20 cellular contexts compared by ENCODE assay signal in the genomic region with DNA sequence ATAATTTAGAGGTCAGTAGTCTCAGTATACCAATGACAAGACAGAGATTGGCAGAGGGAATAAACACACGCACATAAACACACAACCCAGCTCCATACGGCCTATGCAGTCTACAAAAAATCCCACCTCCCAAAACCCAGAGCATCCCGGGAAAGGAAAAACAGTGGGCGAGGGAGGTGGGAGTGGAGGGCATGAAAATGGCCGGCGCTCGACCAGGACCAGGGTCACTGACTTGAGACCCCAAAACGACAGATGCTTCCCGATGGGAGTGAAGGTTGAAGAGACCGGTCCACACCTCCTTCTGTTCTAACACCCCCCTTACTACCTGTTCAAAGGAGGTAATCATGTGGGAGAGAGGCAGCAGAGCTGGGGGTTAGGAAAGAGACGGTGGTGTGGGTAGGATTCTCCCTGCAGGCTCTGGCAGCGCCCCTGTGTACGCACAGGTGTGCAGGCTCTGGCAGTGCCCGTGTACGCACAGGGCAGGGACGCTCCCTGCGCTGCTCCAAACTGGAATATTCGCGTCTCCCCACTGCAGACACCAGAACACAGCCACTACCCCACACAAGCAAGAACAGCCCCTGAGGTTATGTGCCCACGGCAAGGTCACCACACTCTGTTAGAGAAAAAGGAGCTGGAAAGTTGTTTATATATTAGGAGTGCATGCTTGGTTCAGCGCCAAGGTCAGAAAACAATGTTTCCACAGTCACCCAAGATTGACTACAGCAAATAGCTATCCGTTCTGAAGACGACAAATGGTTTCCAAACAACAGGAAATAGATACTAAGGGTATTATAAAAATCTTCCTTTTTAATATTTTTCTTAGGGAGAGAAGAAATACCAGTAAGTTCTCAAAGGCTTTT.
"Had no signal": no experiment of that assay in that cellular context is flagged by ENCODE, and none has a peak within 500 bp of the region (broad histone marks: within the 10 kb centered on the region; RNA-seq: fewer than 3 reads in every experiment).

No MANE protein-coding gene starts in this region.

- H3K27ac ChIP-seq: esophagus muscularis mucosa, suprapubic skin, upper lobe of left lung had no signal

- H3K9me3 Mint-ChIP-seq: activated CD4-positive, alpha-beta T cell treated with anti-CD3 and anti-CD28 coated beads, Interleukin-2, amount 10 ng/mL, durations not matched to agents 24 days and 14 days; activated CD8-positive, alpha-beta T cell treated with anti-CD3 and anti-CD28 coated beads for 36 hours; activated naive CD4-positive, alpha-beta T cell treated with anti-CD3 and anti-CD28 coated beads for 36 hours; activated T-cell treated with anti-CD3 and anti-CD28 coated beads, Interleukin-2, amount 50 U/mL, for 24 hours; brain; central memory CD8-positive, alpha-beta T cell; stimulated activated naive CD8-positive, alpha-beta T cell treated with anti-CD3 and anti-CD28 coated beads, Interleukin-15, amount 100 ng/mL, for 72 hours had no signal

- H3K9me3 ChIP-seq: esophagus muscularis mucosa, suprapubic skin, upper lobe of left lung had no signal

- DNase-seq: activated CD4-positive, alpha-beta T cell treated with anti-CD3 and anti-CD28 coated beads, Interleukin-2, amount 10 ng/mL, durations not matched to agents 24 days and 14 days; activated CD8-positive, alpha-beta T cell treated with anti-CD3 and anti-CD28 coated beads for 36 hours; activated naive CD4-positive, alpha-beta T cell treated with anti-CD3 and anti-CD28 coated beads for 36 hours; activated T-cell treated with anti-CD3 and anti-CD28 coated beads, Interleukin-2, amount 50 U/mL, for 24 hours; anterior cingulate cortex; effector CD8-positive, alpha-beta T cell; left colon; nephron progenitor cell; occipital lobe; right cardiac atrium; small intestine; stimulated activated CD4-positive, alpha-beta T cell treated with anti-CD3 and anti-CD28 coated beads, Interleukin-4, amount 100 ng/mL, for 1 hour; stimulated activated naive CD8-positive, alpha-beta T cell treated with anti-CD3 and anti-CD28 coated beads, Interleukin-15, amount 100 ng/mL, for 72 hours; T1000; upper lobe of left lung had no signal

- H3K27me3 ChIP-seq: esophagus muscularis mucosa, suprapubic skin, upper lobe of left lung had no signal

- H3K4me1 ChIP-seq: suprapubic skin, upper lobe of left lung had no signal

- H3K36me3 ChIP-seq: esophagus muscularis mucosa, suprapubic skin, upper lobe of left lung had no signal

- H3K4me3 Mint-ChIP-seq: activated CD4-positive, alpha-beta T cell treated with anti-CD3 and anti-CD28 coated beads, Interleukin-2, amount 10 ng/mL, durations not matched to agents 24 days and 14 days; activated CD8-positive, alpha-beta T cell treated with anti-CD3 and anti-CD28 coated beads for 36 hours; activated naive CD4-positive, alpha-beta T cell treated with anti-CD3 and anti-CD28 coated beads for 36 hours; activated T-cell treated with anti-CD3 and anti-CD28 coated beads, Interleukin-2, amount 50 U/mL, for 24 hours; brain; central memory CD8-positive, alpha-beta T cell; nephron progenitor cell; stimulated activated naive CD8-positive, alpha-beta T cell treated with anti-CD3 and anti-CD28 coated beads, Interleukin-15, amount 100 ng/mL, for 72 hours had no signal

- ATAC-seq: activated CD8-positive, alpha-beta T cell treated with anti-CD3 and anti-CD28 coated beads for 36 hours; left colon; right cardiac atrium; stimulated activated naive CD8-positive, alpha-beta T cell treated with anti-CD3 and anti-CD28 coated beads, Interleukin-15, amount 100 ng/mL, for 72 hours had no signal

- H3K27me3 Mint-ChIP-seq: activated CD4-positive, alpha-beta T cell treated with anti-CD3 and anti-CD28 coated beads, Interleukin-2, amount 10 ng/mL, durations not matched to agents 24 days and 14 days; activated CD8-positive, alpha-beta T cell treated with anti-CD3 and anti-CD28 coated beads for 36 hours; activated T-cell treated with anti-CD3 and anti-CD28 coated beads, Interleukin-2, amount 50 U/mL, for 24 hours; brain; central memory CD8-positive, alpha-beta T cell; progenitor cell of endocrine pancreas; stimulated activated naive CD8-positive, alpha-beta T cell treated with anti-CD3 and anti-CD28 coated beads, Interleukin-15, amount 100 ng/mL, for 72 hours had no signal

- H3K4me3 ChIP-seq: esophagus muscularis mucosa, suprapubic skin, upper lobe of left lung had no signal

- H3K27ac Mint-ChIP-seq: activated CD4-positive, alpha-beta T cell treated with anti-CD3 and anti-CD28 coated beads, Interleukin-2, amount 10 ng/mL, durations not matched to agents 24 days and 14 days; activated CD8-positive, alpha-beta T cell treated with anti-CD3 and anti-CD28 coated beads for 36 hours; activated naive CD4-positive, alpha-beta T cell treated with anti-CD3 and anti-CD28 coated beads for 36 hours; activated T-cell treated with anti-CD3 and anti-CD28 coated beads, Interleukin-2, amount 50 U/mL, for 24 hours; brain; nephron progenitor cell; progenitor cell of endocrine pancreas had no signal
